In the genomic region with DNA sequence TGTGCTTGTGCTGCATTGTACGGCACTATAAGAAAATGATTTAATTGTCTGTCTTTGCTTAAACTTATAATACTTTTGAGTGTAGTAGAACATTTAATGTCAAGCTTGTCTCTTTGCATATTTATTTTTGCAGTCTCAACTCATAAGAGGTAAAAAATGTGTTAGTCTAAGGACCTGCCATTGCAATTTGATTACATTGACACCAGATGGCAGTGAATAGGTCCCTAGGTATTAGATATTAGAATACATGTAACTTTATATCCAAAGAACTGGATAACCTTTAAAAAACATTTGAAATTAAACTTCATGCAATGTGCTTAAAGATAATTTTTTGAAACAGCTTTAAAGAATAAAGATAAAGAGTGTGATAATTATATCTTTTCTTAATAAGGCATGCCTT, we compare ENCODE assay signal across 1 cellular context.
TF ChIP-seq lines count a peak whose summit lies in the region.

No MANE protein-coding gene starts in this region.

TF ChIP-seq in liver, 16 proteins besides CTCF, POLR2A, EP300 and RAD21 (continued from another document):
- TF ChIP-seq RXRA (IDR thresholded peaks at IDR 0.05): no peak
- TF ChIP-seq GABPA (IDR thresholded peaks at IDR 0.05 in 1 of 2, conservative IDR thresholded peaks at IDR 0.05 in 1 of 2): no peak
- TF ChIP-seq, protein P1, sequence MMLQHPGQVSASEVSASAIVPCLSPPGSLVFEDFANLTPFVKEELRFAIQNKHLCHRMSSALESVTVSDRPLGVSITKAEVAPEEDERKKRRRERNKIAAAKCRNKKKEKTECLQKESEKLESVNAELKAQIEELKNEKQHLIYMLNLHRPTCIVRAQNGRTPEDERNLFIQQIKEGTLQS (IDR thresholded peaks at IDR 0.05): no peak
- TF ChIP-seq, protein P2, sequence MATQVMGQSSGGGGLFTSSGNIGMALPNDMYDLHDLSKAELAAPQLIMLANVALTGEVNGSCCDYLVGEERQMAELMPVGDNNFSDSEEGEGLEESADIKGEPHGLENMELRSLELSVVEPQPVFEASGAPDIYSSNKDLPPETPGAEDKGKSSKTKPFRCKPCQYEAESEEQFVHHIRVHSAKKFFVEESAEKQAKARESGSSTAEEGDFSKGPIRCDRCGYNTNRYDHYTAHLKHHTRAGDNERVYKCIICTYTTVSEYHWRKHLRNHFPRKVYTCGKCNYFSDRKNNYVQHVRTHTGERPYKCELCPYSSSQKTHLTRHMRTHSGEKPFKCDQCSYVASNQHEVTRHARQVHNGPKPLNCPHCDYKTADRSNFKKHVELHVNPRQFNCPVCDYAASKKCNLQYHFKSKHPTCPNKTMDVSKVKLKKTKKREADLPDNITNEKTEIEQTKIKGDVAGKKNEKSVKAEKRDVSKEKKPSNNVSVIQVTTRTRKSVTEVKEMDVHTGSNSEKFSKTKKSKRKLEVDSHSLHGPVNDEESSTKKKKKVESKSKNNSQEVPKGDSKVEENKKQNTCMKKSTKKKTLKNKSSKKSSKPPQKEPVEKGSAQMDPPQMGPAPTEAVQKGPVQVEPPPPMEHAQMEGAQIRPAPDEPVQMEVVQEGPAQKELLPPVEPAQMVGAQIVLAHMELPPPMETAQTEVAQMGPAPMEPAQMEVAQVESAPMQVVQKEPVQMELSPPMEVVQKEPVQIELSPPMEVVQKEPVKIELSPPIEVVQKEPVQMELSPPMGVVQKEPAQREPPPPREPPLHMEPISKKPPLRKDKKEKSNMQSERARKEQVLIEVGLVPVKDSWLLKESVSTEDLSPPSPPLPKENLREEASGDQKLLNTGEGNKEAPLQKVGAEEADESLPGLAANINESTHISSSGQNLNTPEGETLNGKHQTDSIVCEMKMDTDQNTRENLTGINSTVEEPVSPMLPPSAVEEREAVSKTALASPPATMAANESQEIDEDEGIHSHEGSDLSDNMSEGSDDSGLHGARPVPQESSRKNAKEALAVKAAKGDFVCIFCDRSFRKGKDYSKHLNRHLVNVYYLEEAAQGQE (IDR thresholded peaks at IDR 0.05): no peak
- TF ChIP-seq HNF4A (conservative IDR thresholded peaks at IDR 0.05): no peak
- TF ChIP-seq YY1 (IDR thresholded peaks at IDR 0.05): no peak
- no peak for TF ChIP-seq TAF1 (conservative IDR thresholded peaks at IDR 0.05)
- TF ChIP-seq, protein P3, sequence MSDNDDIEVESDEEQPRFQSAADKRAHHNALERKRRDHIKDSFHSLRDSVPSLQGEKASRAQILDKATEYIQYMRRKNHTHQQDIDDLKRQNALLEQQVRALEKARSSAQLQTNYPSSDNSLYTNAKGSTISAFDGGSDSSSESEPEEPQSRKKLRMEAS (IDR thresholded peaks at IDR 0.05): no peak
- no peak for TF ChIP-seq FOXA2 (IDR thresholded peaks at IDR 0.05)
TF ChIP-seq in liver: peak in this region for 0.
